Comparison of ENCODE assay signal across 14 cellular contexts in genomic region chr11:32034149-32034548, GRCh38. TPM values are rescaled to one million over a fixed set of nuclear protein-coding genes. Genes with fewer than 3 reads are reported as not detected.
DNase-seq lines count a peak whose midpoint lies in the region; ATAC-seq and TF ChIP-seq lines count a peak whose summit lies in the region.
"Had no signal": no experiment of that assay in that cellular context is flagged by ENCODE, and none has a peak within 500 bp of the region (broad histone marks: within the 10 kb centered on the region; RNA-seq: fewer than 3 reads in every experiment).

No MANE protein-coding gene starts in this region.

- H3K27ac Mint-ChIP-seq in HFFc6, result peak overlapping the region; percentile 88
- H3K27ac Mint-ChIP-seq in T-helper 2 cell treated with Interferon-gamma antibody and Interleukin-4, amounts not matched to agents 5 μg/mL and 100 μg/mL, for 36 hours, result no peak overlapping the region
- H3K27ac Mint-ChIP-seq: activated naive CD4-positive, alpha-beta T cell treated with anti-CD3 and anti-CD28 coated beads, Interleukin-2, amount 10 ng/mL, durations not matched to agents 7 days and 5 days; T-helper 17 cell had no signal

- peaks cover 6% of the 10 kb centered on the region; the same call in 1 of the 2 replicates for H3K27me3 Mint-ChIP-seq in HFFc6 (ENCODE audit: insufficient read depth)
- peaks cover 6% of the 10 kb centered on the region for H3K27me3 Mint-ChIP-seq in T-helper 2 cell treated with Interferon-gamma antibody and Interleukin-4, amounts not matched to agents 5 μg/mL and 100 μg/mL, for 36 hours (ENCODE audit: low read depth)

- H3K4me1 Mint-ChIP-seq in HFFc6 (ENCODE audit: low read depth), result peaks cover 41% of the 10 kb centered on the region
- no peaks in the 10 kb centered on the region for H3K4me1 Mint-ChIP-seq in T-helper 2 cell treated with Interferon-gamma antibody and Interleukin-4, amounts not matched to agents 5 μg/mL and 100 μg/mL, for 36 hours (ENCODE audit: low read depth)
- H3K4me1 Mint-ChIP-seq: activated naive CD4-positive, alpha-beta T cell treated with anti-CD3 and anti-CD28 coated beads, Interleukin-2, amount 10 ng/mL, durations not matched to agents 7 days and 5 days had no signal

- DNase-seq in AG09309 (ENCODE audit: low read depth), result peak; percentile 99
- DNase-seq in HFFc6, result peak; percentile 99
- DNase-seq in astrocyte of the hippocampus (ENCODE audit: low read depth, low spot score), result peak; percentile 89
- peak; percentile 1 for DNase-seq in kidney glomerular epithelial cell (lab: John Stamatoyannopoulos, UW)
- no peak for DNase-seq in T-helper 2 cell treated with Interferon-gamma antibody and Interleukin-4, amounts not matched to agents 5 μg/mL and 100 μg/mL, for 36 hours (ENCODE audit: low spot score)
- DNase-seq: activated CD8-positive, alpha-beta memory T cell treated with anti-CD3 and anti-CD28 coated beads, Interleukin-2, amount 50 U/mL, for 4 hours; activated naive CD4-positive, alpha-beta T cell treated with anti-CD3 and anti-CD28 coated beads, Interleukin-2, amount 10 ng/mL, durations not matched to agents 7 days and 5 days; posterior cingulate gyrus; spleen; stimulated activated naive CD8-positive, alpha-beta T cell treated with anti-CD3 and anti-CD28 coated beads, Interleukin-15, Interleukin-2, amounts not matched to agents 100 U/mL and 50 U/mL, for 24 hours; T-helper 17 cell had no signal

- TF ChIP-seq CTCF in AG09309 (IDR thresholded peaks at IDR 0.05; ENCODE audit: control insufficient read depth, insufficient read depth, low read depth, low read length, missing control alignments) (no peak), HFFc6 (IDR thresholded peaks at IDR 0.05) (no peak)

- no peak overlapping the region for H3K4me3 ChIP-seq in AG09309 (ENCODE audit: control insufficient read depth, low read depth, low read length)
- H3K4me3 ChIP-seq: spleen had no signal

- peak overlapping the region; percentile 51 for H3K4me3 Mint-ChIP-seq in HFFc6
- H3K4me3 Mint-ChIP-seq in T-helper 2 cell treated with Interferon-gamma antibody and Interleukin-4, amounts not matched to agents 5 μg/mL and 100 μg/mL, for 36 hours, result no peak overlapping the region
- H3K4me3 Mint-ChIP-seq: activated naive CD4-positive, alpha-beta T cell treated with anti-CD3 and anti-CD28 coated beads, Interleukin-2, amount 10 ng/mL, durations not matched to agents 7 days and 5 days; T-helper 17 cell had no signal

- H3K36me3 Mint-ChIP-seq in HFFc6 (ENCODE audit: low read depth), result peaks cover 5% of the 10 kb centered on the region; the same call in 1 of the 2 replicates
- H3K36me3 Mint-ChIP-seq in T-helper 2 cell treated with Interferon-gamma antibody and Interleukin-4, amounts not matched to agents 5 μg/mL and 100 μg/mL, for 36 hours (ENCODE audit: low read depth), result no peaks in the 10 kb centered on the region
- H3K36me3 Mint-ChIP-seq: activated naive CD4-positive, alpha-beta T cell treated with anti-CD3 and anti-CD28 coated beads, Interleukin-2, amount 10 ng/mL, durations not matched to agents 7 days and 5 days had no signal

- peaks cover 6% of the 10 kb centered on the region; the same call in 1 of the 2 replicates for H3K9me3 Mint-ChIP-seq in HFFc6
- H3K9me3 Mint-ChIP-seq in T-helper 2 cell treated with Interferon-gamma antibody and Interleukin-4, amounts not matched to agents 5 μg/mL and 100 μg/mL, for 36 hours, result no peaks in the 10 kb centered on the region
- H3K9me3 Mint-ChIP-seq: activated naive CD4-positive, alpha-beta T cell treated with anti-CD3 and anti-CD28 coated beads, Interleukin-2, amount 10 ng/mL, durations not matched to agents 7 days and 5 days had no signal

- no peak for ATAC-seq in HG02870 (IDR thresholded peaks at IDR 0.05; ENCODE audit: unreplicated experiment)
- ATAC-seq in GM21423 (IDR thresholded peaks at IDR 0.05; ENCODE audit: unreplicated experiment), result no peak
- ATAC-seq in HG02852 (IDR thresholded peaks at IDR 0.05; ENCODE audit: unreplicated experiment), result no peak
- ATAC-seq: stimulated activated naive CD8-positive, alpha-beta T cell treated with anti-CD3 and anti-CD28 coated beads, Interleukin-15, Interleukin-2, amounts not matched to agents 100 U/mL and 50 U/mL, for 24 hours; T-helper 17 cell had no signal

RNA-seq across cellular contexts. Expression of gene RCN1, which starts 56.7 kb away (rescaled TPM):
- 100 to 1,000 TPM; 212 to 294 (median 264) TPM for total RNA-seq in HFFc6 (2021; fragmentation: NEBNext Ultra II Directional; extraction: Animal tissue kit (Norgen Biotek cat#: 25700))
